Comparison of ENCODE assay signal across 8 cellular contexts in genomic region chr1:95041491-95042165, GRCh38. TPM values are rescaled to one million over a fixed set of nuclear protein-coding genes. Genes with fewer than 3 reads are reported as not detected.
DNase-seq lines count a peak whose midpoint lies in the region; ATAC-seq and TF ChIP-seq lines count a peak whose summit lies in the region.

No MANE protein-coding gene starts in this region.

- DNase-seq in NCI-H2081 (lab: John Stamatoyannopoulos, UW) (peak; percentile 17 to 32), NCI-H2081 treated with DMSO at 0.1 percent for 48 hours (lab: John Stamatoyannopoulos, UW) (no peak), NCI-H82 (lab: John Stamatoyannopoulos, UW) (peak; percentile 73), caudate nucleus (lab: John Stamatoyannopoulos, UW) (peak in 32 of 61 donors; percentile 1 to 73 (median 26)), left lung (peak in 1 of 2 donors; percentile 49), transverse colon (peak; percentile 60)
- DNase-seq in effector memory CD4-positive, alpha-beta T cell: no peak

- H3K4me3 ChIP-seq in left lung (no peak overlapping the region), transverse colon (no peak overlapping the region)
- H3K4me3 ChIP-seq in effector memory CD4-positive, alpha-beta T cell (ENCODE audit: insufficient read depth, low read depth, low read length, poor library complexity, severe bottlenecking): no peak overlapping the region

- ATAC-seq in HG03460 (IDR thresholded peaks at IDR 0.05; ENCODE audit: unreplicated experiment): peak; percentile 48
- peak; percentile 90 for ATAC-seq in left lung

- H3K4me1 ChIP-seq in left lung (peaks cover 0 to 28% of the 10 kb centered on the region in 2 donors), transverse colon (peaks cover 9 to 24% (median 12%) of the 10 kb centered on the region in 4 donors)
- no peaks in the 10 kb centered on the region for H3K4me1 ChIP-seq in effector memory CD4-positive, alpha-beta T cell (ENCODE audit: control insufficient read depth, insufficient read depth, low read length, poor library complexity, severe bottlenecking)

- WGBS in transverse colon (ENCODE audit: low coverage in 1 of 2), 2 donors: 13 to 22% methylated on average over 1 to 2 of the region's 2 CpGs

- in situ Hi-C loops in transverse colon (cut with MboI; ENCODE audit: low pct_ligation_motif_present in 1 of 4, low pct_unique_long_range_greater_than_20kb in 1 of 4, low sequenced_read_pairs in 3 of 4): loop anchor here (5.0 to 25.0 kb wide), 5 partner anchors 104 to 529 kb away; partner anchors contain the start of genes CNN3 (in 1 of the 4) and F3 (in 1 of the 4)

- H3K27me3 ChIP-seq in left lung (no peaks in the 10 kb centered on the region), transverse colon (no peaks in the 10 kb centered on the region)
- H3K27me3 ChIP-seq in effector memory CD4-positive, alpha-beta T cell (replicated peaks; ENCODE audit: control insufficient read depth, insufficient read depth, low read length, poor library complexity, severe bottlenecking): no peaks in the 10 kb centered on the region

- no peak for TF ChIP-seq POLR2A in transverse colon (IDR thresholded peaks at IDR 0.05)

- intact Hi-C loops in left lung (cut with DNase I) (loop anchor here in 1 of 2 donors (2.0 kb wide), 1 partner anchor 187 kb away; no protein-coding TSS in a partner anchor), transverse colon (cut with DNase I; ENCODE audit: low total_unique reads) (loop anchor here (2.0 to 5.0 kb wide), 2 partner anchors 187 to 1189 kb away; no protein-coding TSS in a partner anchor)

- H3K36me3 ChIP-seq in left lung: no peaks in the 10 kb centered on the region
- H3K36me3 ChIP-seq in transverse colon: no peaks in the 10 kb centered on the region
- H3K36me3 ChIP-seq in effector memory CD4-positive, alpha-beta T cell (ENCODE audit: control insufficient read depth, insufficient read depth, low read length): no peaks in the 10 kb centered on the region

- peak; percentile 60 to 65 for TF ChIP-seq CTCF in left lung (IDR thresholded peaks at IDR 0.05)
- TF ChIP-seq CTCF in transverse colon (IDR thresholded peaks at IDR 0.05): peak; percentile 67 to 93 (median 81)

- H3K27ac ChIP-seq in caudate nucleus (ENCODE audit: low read depth, low read length) (no peak overlapping the region), left lung (peak overlapping the region; percentile 51 to 78), transverse colon (peak overlapping the region; percentile 65 to 83 (median 75))
- no peak overlapping the region for H3K27ac ChIP-seq in effector memory CD4-positive, alpha-beta T cell (ENCODE audit: insufficient read depth, low read length, poor library complexity, severe bottlenecking)

- TF ChIP-seq EP300 in transverse colon (IDR thresholded peaks at IDR 0.05; ENCODE audit: low read depth): no peak

- no peaks in the 10 kb centered on the region for H3K9me3 ChIP-seq in left lung
- H3K9me3 ChIP-seq in transverse colon: no peaks in the 10 kb centered on the region
- H3K9me3 ChIP-seq in effector memory CD4-positive, alpha-beta T cell (ENCODE audit: control insufficient read depth, low read length): no peaks in the 10 kb centered on the region

RNA-seq across cellular contexts. Expression of gene ALG14, which starts 31.1 kb away (rescaled TPM):
- total RNA-seq in left lung (1 to 10 TPM; 5.1 to 7.9 TPM), transverse colon (1 to 10 TPM in 3 of 4 donors, under 1 TPM in 1; 0.40 to 2.3 (median 2.2) TPM)

Comparison
In these comparisons a context has a peak if more than half of its experiments do, and no peak if none do; other contexts are left out.
1. DNase-seq: peak in NCI-H2081 (2 of 2), NCI-H82 (single experiment), caudate nucleus (32 of 61) and transverse colon (single experiment); none in NCI-H2081 treated with DMSO at 0.1 percent for 48 hours (single experiment) and effector memory CD4-positive, alpha-beta T cell (0 of 3).
2. H3K27ac ChIP-seq: peak in left lung (2 of 2) and transverse colon (4 of 4); none in caudate nucleus (single experiment) and effector memory CD4-positive, alpha-beta T cell (single experiment).